17 cellular contexts compared by ENCODE assay signal in the genomic region with DNA sequence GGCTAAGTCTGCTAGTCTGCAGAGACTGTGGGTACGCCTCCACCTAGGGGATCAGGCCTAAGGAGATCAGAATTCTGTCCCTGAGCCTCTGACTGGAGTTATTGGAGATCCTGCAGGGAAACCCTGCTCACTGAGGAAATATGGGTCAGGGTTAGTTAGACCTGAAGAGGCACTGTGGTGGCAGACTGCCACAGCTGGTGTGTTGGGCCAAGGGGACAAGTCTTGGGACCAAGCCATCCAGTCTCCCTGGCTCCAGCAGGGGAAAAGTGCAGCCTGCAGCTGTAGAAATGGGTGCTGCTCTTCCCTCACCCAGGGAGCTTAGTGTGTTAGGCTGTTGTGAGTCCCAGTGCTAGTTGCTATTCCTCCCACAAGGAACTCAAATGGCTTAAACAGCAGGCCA.
DNase-seq lines count a peak whose midpoint lies in the region; ATAC-seq and TF ChIP-seq lines count a peak whose summit lies in the region.
"Had no signal": no experiment of that assay in that cellular context is flagged by ENCODE, and none has a peak within 500 bp of the region (broad histone marks: within the 10 kb centered on the region; RNA-seq: fewer than 3 reads in every experiment).

No MANE protein-coding gene starts in this region.

- intact Hi-C loops in heart left ventricle (cut with DNase I), result no loop called here
- intact Hi-C loops in left cardiac atrium (cut with DNase I), result no loop called here
- intact Hi-C loops in left ventricle myocardium inferior (cut with micrococcal nuclease), result no loop called here

- H3K4me3 ChIP-seq in heart left ventricle (no peak overlapping the region), NT2/D1 (ENCODE audit: insufficient read length, low read depth) (no peak overlapping the region), left ventricle myocardium inferior (no peak overlapping the region)
- H3K4me3 ChIP-seq: BLaER1, GM12878, GM23338 had no signal

- H3K27me3 ChIP-seq in heart left ventricle (no peaks in the 10 kb centered on the region), NT2/D1 (ENCODE audit: insufficient read depth, insufficient read length) (no peaks in the 10 kb centered on the region), left ventricle myocardium inferior (ENCODE audit: low read depth) (no peaks in the 10 kb centered on the region)
- H3K27me3 ChIP-seq: BLaER1 had no signal

- no peak for TF ChIP-seq CTCF in heart left ventricle (IDR thresholded peaks at IDR 0.05)
- peak; percentile 12 for TF ChIP-seq CTCF in left ventricle myocardium inferior (IDR thresholded peaks at IDR 0.05; ENCODE audit: borderline replicate concordance)

- H3K27ac ChIP-seq in heart left ventricle (no peak overlapping the region), left ventricle myocardium inferior (replicated peaks) (no peak overlapping the region)
- H3K27ac ChIP-seq: BLaER1 had no signal

- DNase-seq in heart left ventricle (peak; percentile 18 to 77 (median 60)), left cardiac atrium (no peak), NT2/D1 (ENCODE audit: low read depth, low spot score) (no peak), left ventricle myocardium inferior (peak; percentile 56), hepatic stellate cell (ENCODE audit: low spot score) (no peak)
- DNase-seq: CD4-positive, alpha-beta T cell; CD8-positive, alpha-beta memory T cell; DMS 273 treated with DMSO at 0.1 percent for 48 hours; DMS79; EL; GDM1; H9 had no signal

- peak; percentile 37 to 77 (median 54) for ATAC-seq in heart left ventricle
- ATAC-seq in left cardiac atrium, result no peak
- ATAC-seq in GM19023 (IDR thresholded peaks at IDR 0.05; ENCODE audit: unreplicated experiment), result no peak
- ATAC-seq: GM12878, GM23338, HCT116 had no signal

- H3K4me1 ChIP-seq in heart left ventricle, result peaks cover 0 to 6% (median 0%) of the 10 kb centered on the region in 12 donors
- no peaks in the 10 kb centered on the region for H3K4me1 ChIP-seq in NT2/D1 (ENCODE audit: insufficient read depth, insufficient read length)
- no peaks in the 10 kb centered on the region for H3K4me1 ChIP-seq in left ventricle myocardium inferior
- H3K4me1 ChIP-seq: BLaER1 had no signal

- H3K36me3 ChIP-seq in heart left ventricle (no peaks in the 10 kb centered on the region), NT2/D1 (ENCODE audit: insufficient read depth, insufficient read length, low read length) (no peaks in the 10 kb centered on the region), left ventricle myocardium inferior (no peaks in the 10 kb centered on the region)
- H3K36me3 ChIP-seq: BLaER1 had no signal

- peak overlapping the region; percentile 1 for H3K9ac ChIP-seq in NT2/D1 (ENCODE audit: insufficient read length, low read depth)
- H3K9ac ChIP-seq: BLaER1 had no signal

- no peak for TF ChIP-seq POLR2A in heart left ventricle (IDR thresholded peaks at IDR 0.05)

- H3K9me3 ChIP-seq in heart left ventricle, result peaks cover 0 to 21% (median 7%) of the 10 kb centered on the region in 12 donors
- no peaks in the 10 kb centered on the region for H3K9me3 ChIP-seq in NT2/D1 (ENCODE audit: insufficient read depth, low read length)
- peaks cover 22% of the 10 kb centered on the region for H3K9me3 ChIP-seq in left ventricle myocardium inferior (replicated peaks)

- 84 to 100% (median 89%) methylated on average over 1 of the region's 1 CpG for WGBS in heart left ventricle, 4 donors

Comparison
In these comparisons a context has a peak if more than half of its experiments do, and no peak if none do; other contexts are left out.
1. ATAC-seq: peak in heart left ventricle (4 of 4); none in left cardiac atrium (0 of 2) and GM19023 (single experiment).
2. DNase-seq: peak in heart left ventricle (5 of 5) and left ventricle myocardium inferior (single experiment); none in left cardiac atrium (single experiment), NT2/D1 (single experiment) and hepatic stellate cell (single experiment).